In the genomic region with DNA sequence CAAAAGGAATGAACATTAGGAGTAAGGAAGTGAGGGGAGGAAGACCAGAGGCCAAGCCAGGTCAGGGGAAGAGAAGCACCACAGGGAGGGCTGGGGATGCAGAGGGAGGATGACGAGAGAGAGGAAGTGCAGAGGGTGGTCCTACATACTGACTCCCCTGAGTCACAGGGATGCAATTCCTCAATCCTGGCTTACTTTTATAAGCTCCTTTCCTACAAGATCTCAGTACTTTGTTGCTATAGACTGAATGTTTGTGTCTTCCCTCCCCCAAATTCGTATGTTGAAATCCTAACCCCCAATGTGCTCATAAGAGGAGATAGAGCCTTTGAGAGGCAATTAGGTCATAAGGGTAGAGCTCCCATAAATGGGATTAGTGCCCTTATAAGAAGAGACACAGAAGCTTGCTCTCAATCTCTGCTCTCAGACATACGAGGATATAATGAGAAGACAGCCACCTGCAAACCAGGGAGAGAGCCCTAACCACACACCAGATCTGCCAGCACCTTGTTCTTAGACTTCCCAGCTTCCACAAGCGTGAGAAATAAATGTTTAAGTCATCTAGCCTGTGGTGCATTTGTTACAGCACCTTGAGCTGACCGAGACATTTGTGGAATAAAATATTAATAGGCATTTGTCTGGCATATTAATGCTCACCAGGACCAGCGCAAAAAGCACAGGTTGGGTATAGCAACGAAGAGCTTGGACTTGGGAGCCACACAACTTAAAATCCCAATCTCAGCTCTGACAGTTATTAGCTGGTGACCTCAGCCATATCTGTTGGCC, we compare ENCODE assay signal across 21 cellular contexts. TPM values are rescaled to one million over a fixed set of nuclear protein-coding genes. Genes with fewer than 3 reads are reported as not detected.
DNase-seq lines count a peak whose midpoint lies in the region; ATAC-seq, FAIRE-seq and TF ChIP-seq lines count a peak whose summit lies in the region.
"Had no signal": no experiment of that assay in that cellular context is flagged by ENCODE, and none has a peak within 500 bp of the region (broad histone marks: within the 10 kb centered on the region; RNA-seq: fewer than 3 reads in every experiment).

No MANE protein-coding gene starts in this region.

- no peak overlapping the region for H3K27ac ChIP-seq in esophagus muscularis mucosa (replicated peaks in 1 of 4)
- H3K27ac ChIP-seq: SK-N-MC had no signal

- no peaks in the 10 kb centered on the region for H3K36me3 ChIP-seq in esophagus muscularis mucosa

- no peaks in the 10 kb centered on the region for H3K27me3 Mint-ChIP-seq in effector memory CD8-positive, alpha-beta T cell

- H3K4me1 Mint-ChIP-seq in effector memory CD8-positive, alpha-beta T cell (ENCODE audit: low read depth in 2 of 2): peaks cover 10 to 43% of the 10 kb centered on the region in 2 donors

- no peaks in the 10 kb centered on the region for H3K27me3 ChIP-seq in esophagus muscularis mucosa

- H3K36me3 Mint-ChIP-seq in effector memory CD8-positive, alpha-beta T cell (ENCODE audit: insufficient read depth): no peaks in the 10 kb centered on the region

- no peaks in the 10 kb centered on the region for H3K9me3 Mint-ChIP-seq in effector memory CD8-positive, alpha-beta T cell

- ATAC-seq in effector memory CD8-positive, alpha-beta T cell (replicated peaks): no peak

- WGBS in esophagus muscularis mucosa: 76% methylated on average over 7 of the region's 7 CpGs

- H3K27ac Mint-ChIP-seq in effector memory CD8-positive, alpha-beta T cell: no peak overlapping the region

- DNase-seq in Daoy (ENCODE audit: low read depth) (peak; percentile 13), GM18507 (ENCODE audit: extremely low spot score, insufficient read length, low read depth) (no peak), NCI-H82 (lab: John Stamatoyannopoulos, UW) (peak; percentile 75), esophagus muscularis mucosa (ENCODE audit: extremely low spot score) (peak; percentile 34), GOT3 (lab: John Stamatoyannopoulos, UW) (no peak), Kasumi-1 (lab: John Stamatoyannopoulos, UW) (no peak), DMS53 treated with DMSO at 0.1 percent for 48 hours (lab: John Stamatoyannopoulos, UW; ENCODE audit: unreplicated experiment) (no peak)
- DNase-seq in effector memory CD8-positive, alpha-beta T cell: no peak
- DNase-seq: GF-D8, H7, KG1, NCI-H1105, NCI-H146, NCI-H2029, NCI-H345, SHP77, SW 1271 had no signal

- no peak for TF ChIP-seq EP300 in esophagus muscularis mucosa (IDR thresholded peaks at IDR 0.05)

- no peak for TF ChIP-seq POLR2A in esophagus muscularis mucosa (IDR thresholded peaks at IDR 0.05; ENCODE audit: low read depth)

- no peaks in the 10 kb centered on the region for H3K4me1 ChIP-seq in esophagus muscularis mucosa

- no peak overlapping the region for H3K4me3 Mint-ChIP-seq in effector memory CD8-positive, alpha-beta T cell

- no peak overlapping the region for H3K4me3 ChIP-seq in esophagus muscularis mucosa
- H3K4me3 ChIP-seq: SK-N-MC had no signal

- peak; percentile 15 for FAIRE-seq in GM18507 (lab: Jason Lieb, UNC)
- FAIRE-seq: D721Med, GM19239 had no signal

- intact Hi-C loops in esophagus muscularis mucosa (cut with DNase I): no loop called here

- no peak for TF ChIP-seq CTCF in esophagus muscularis mucosa (IDR thresholded peaks at IDR 0.05)

- H3K9me3 ChIP-seq in esophagus muscularis mucosa: no peaks in the 10 kb centered on the region

RNA-seq across cellular contexts. Expression of gene GCNT4, which starts 33.4 kb away (rescaled TPM):
- total RNA-seq in Daoy (2014; rRNA removed; shearing (Covaris generic)): 1.7 and 1.9 TPM in 2 replicates
- total RNA-seq in esophagus muscularis mucosa: 1 to 10 TPM; 3.6 to 7.8 (median 4.9) TPM
- total RNA-seq: RPMI7951 had no signal

Comparison
In these comparisons a context has a peak if more than half of its experiments do, and no peak if none do; other contexts are left out.
1. DNase-seq: peak in Daoy (single experiment), NCI-H82 (single experiment) and esophagus muscularis mucosa (single experiment); none in GM18507 (single experiment), effector memory CD8-positive, alpha-beta T cell (0 of 3), GOT3 (single experiment), Kasumi-1 (0 of 2) and DMS53 treated with DMSO at 0.1 percent for 48 hours (single experiment).